ENCODE assay signal across 1 cellular context in genomic region chr6:152982768-152983636, GRCh38.
TF ChIP-seq lines count a peak whose summit lies in the region.

Gene FBXO5, minus strand, starts transcription at chr6:152983041. Its CDS starts 82 bp downstream, at chr6:152982959.

TF ChIP-seq in HepG2, 621 proteins besides CTCF, POLR2A, EP300 and RAD21 (continued from another document and continues in another):
- TF ChIP-seq HIC2 (CRISPR knock-in tag; IDR thresholded peaks at IDR 0.05; ENCODE audit: low read depth) (no peak), CAMTA2 (CRISPR knock-in tag; IDR thresholded peaks at IDR 0.05; ENCODE audit: borderline replicate concordance) (no peak; the same call in 1 of the 2 replicates), NRL (CRISPR knock-in tag; IDR thresholded peaks at IDR 0.05; ENCODE audit: borderline replicate concordance) (peak; percentile 83; the same call in 1 of the 2 replicates), REXO4 (CRISPR knock-in tag; IDR thresholded peaks at IDR 0.05; ENCODE audit: borderline replicate concordance) (peak; percentile 84; the same call in 1 of the 2 replicates), ZNF749 (CRISPR knock-in tag; IDR thresholded peaks at IDR 0.05; ENCODE audit: borderline replicate concordance) (peak; percentile 100), PAX8 (CRISPR knock-in tag; IDR thresholded peaks at IDR 0.05; ENCODE audit: borderline replicate concordance) (peak; percentile 43; the same call in 1 of the 2 replicates), TEF (CRISPR knock-in tag; IDR thresholded peaks at IDR 0.05) (peak; percentile 84; the same call in 1 of the 2 replicates), ZNF772 (CRISPR knock-in tag; IDR thresholded peaks at IDR 0.05) (peak; percentile 67; the same call in 1 of the 2 replicates), ZNF770 (CRISPR knock-in tag; IDR thresholded peaks at IDR 0.05) (peak; percentile 84; the same call in 1 of the 2 replicates), NFRKB (IDR thresholded peaks at IDR 0.05) (no peak), ZNF446 (CRISPR knock-in tag; IDR thresholded peaks at IDR 0.05) (no peak; the same call in 1 of the 2 replicates), PAF1 (CRISPR knock-in tag; IDR thresholded peaks at IDR 0.05) (no peak), ZKSCAN1 (IDR thresholded peaks at IDR 0.05; ENCODE audit: low read length) (no peak), DZIP1 (CRISPR knock-in tag; IDR thresholded peaks at IDR 0.05) (peak; percentile 69), KAT2B (IDR thresholded peaks at IDR 0.05; ENCODE audit: borderline replicate concordance, low read depth, low read length) (no peak), SIN3B (IDR thresholded peaks at IDR 0.05; ENCODE audit: low read length) (peak; percentile 99), SALL1 (CRISPR knock-in tag; IDR thresholded peaks at IDR 0.05) (peak; percentile 74), KLF16 (CRISPR knock-in tag; IDR thresholded peaks at IDR 0.05) (peak in 1 of 2 experiments; percentile 70; a peak in 2 of 4 replicates), ZNF879 (CRISPR knock-in tag; IDR thresholded peaks at IDR 0.05) (peak; percentile 7; the same call in 1 of the 2 replicates), DR1 (CRISPR knock-in tag; IDR thresholded peaks at IDR 0.05) (0 out of 2 replicates have a peak, but pooled peaks have one; percentile 40), HMGXB3 (CRISPR knock-in tag; IDR thresholded peaks at IDR 0.05; ENCODE audit: borderline replicate concordance) (0 out of 2 replicates have a peak, but pooled peaks have one; percentile 15), ATF1 (CRISPR knock-in tag; IDR thresholded peaks at IDR 0.05) (no peak), TIGD3 (CRISPR knock-in tag; IDR thresholded peaks at IDR 0.05; ENCODE audit: borderline replicate concordance) (peak; percentile 66; the same call in 1 of the 2 replicates), ZFP90 (CRISPR knock-in tag; IDR thresholded peaks at IDR 0.05; ENCODE audit: borderline replicate concordance) (no peak; the same call in none of the 2 replicates), ZNF18 (CRISPR knock-in tag; IDR thresholded peaks at IDR 0.05; ENCODE audit: insufficient replicate concordance) (peak; percentile 76), HOXA3 (CRISPR knock-in tag; IDR thresholded peaks at IDR 0.05) (peak; percentile 69), TAF15 (IDR thresholded peaks at IDR 0.05; ENCODE audit: low read depth, low read length, poor library complexity, severe bottlenecking) (no peak), RBFOX2 (IDR thresholded peaks at IDR 0.05; ENCODE audit: low read depth, low read length) (peak; percentile 94), ZNF142 (CRISPR knock-in tag; IDR thresholded peaks at IDR 0.05) (peak; percentile 64; the same call in 1 of the 2 replicates), E2F1 (CRISPR knock-in tag; IDR thresholded peaks at IDR 0.05) (peak; percentile 99)
